ENCODE assay signal across 32 cellular contexts in the genomic region with DNA sequence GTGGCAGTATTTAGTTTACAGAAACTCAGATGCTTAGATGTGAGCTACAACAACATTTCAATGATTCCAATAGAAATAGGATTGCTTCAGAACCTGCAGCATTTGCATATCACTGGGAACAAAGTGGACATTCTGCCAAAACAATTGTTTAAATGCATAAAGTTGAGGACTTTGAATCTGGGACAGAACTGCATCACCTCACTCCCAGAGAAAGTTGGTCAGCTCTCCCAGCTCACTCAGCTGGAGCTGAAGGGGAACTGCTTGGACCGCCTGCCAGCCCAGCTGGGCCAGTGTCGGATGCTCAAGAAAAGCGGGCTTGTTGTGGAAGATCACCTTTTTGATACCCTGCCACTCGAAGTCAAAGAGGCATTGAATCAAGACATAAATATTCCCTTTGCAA. TPM values are rescaled to one million over a fixed set of nuclear protein-coding genes. Genes with fewer than 3 reads are reported as not detected.
DNase-seq lines count a peak whose midpoint lies in the region; FAIRE-seq and TF ChIP-seq lines count a peak whose summit lies in the region.
"Had no signal": no experiment of that assay in that cellular context is flagged by ENCODE, and none has a peak within 500 bp of the region (broad histone marks: within the 10 kb centered on the region; RNA-seq: fewer than 3 reads in every experiment).

No MANE protein-coding gene starts in this region.

- H3K4me3 ChIP-seq in PC-9 (no peak overlapping the region), dorsolateral prefrontal cortex (peak overlapping the region in 1 of 59 donors; percentile 4), liver (ENCODE audit: low read depth in 1 of 3, low read length in 3 of 3) (no peak overlapping the region)
- H3K4me3 ChIP-seq: left ventricle myocardium inferior, suprapubic skin had no signal

- H2AFZ ChIP-seq in PC-9: no peak overlapping the region

- H3F3A ChIP-seq in PC-9 (ENCODE audit: insufficient read depth, low read depth): peaks cover 23% of the 10 kb centered on the region; the same call in 1 of the 2 replicates

- H3K9me3 ChIP-seq in PC-9 (ENCODE audit: insufficient read depth, low read depth) (no peaks in the 10 kb centered on the region), liver (ENCODE audit: control insufficient read depth in 4 of 4, low read length in 3 of 4) (no peaks in the 10 kb centered on the region)
- H3K9me3 ChIP-seq: left ventricle myocardium inferior, neutrophil, suprapubic skin had no signal

- DNase-seq in PC-9 (no peak), dorsolateral prefrontal cortex (peak in 8 of 10 donors; percentile 29 to 64 (median 50)), superior temporal gyrus (ENCODE audit: extremely low spot score) (peak; percentile 67), NCI-H526 treated with DMSO at 0.1 percent for 48 hours (lab: John Stamatoyannopoulos, UW) (no peak), H54 (ENCODE audit: insufficient read length, low spot score) (no peak), cortex of kidney (lab: John Stamatoyannopoulos, UW) (no peak)
- DNase-seq: activated CD4-positive, alpha-beta memory T cell treated with anti-CD3 and anti-CD28 coated beads, Interleukin-2, amount 10 ng/mL, durations not matched to agents 7 days and 5 days; activated CD8-positive, alpha-beta memory T cell treated with anti-CD3 and anti-CD28 coated beads, Interleukin-2, amount 50 U/mL, for 4 hours; activated naive CD4-positive, alpha-beta T cell treated with Interleukin-2 at 50 U/mL for 16 hours; AML-193; brain microvascular endothelial cell; CD8-positive, alpha-beta T cell; DMS 273 treated with DMSO at 0.1 percent for 48 hours; effector CD4-positive, alpha-beta T cell; EL; KG1; left ventricle myocardium inferior; NCI-H1105 treated with DMSO at 0.1 percent for 48 hours; NCI-H187 treated with DMSO at 0.1 percent for 48 hours; NCI-H2171; NCI-H510A treated with DMSO at 0.1 percent for 48 hours; NK-92 treated with Interleukin-12 subunit alpha and Interleukin-12 subunit beta, amount 100 ng/mL, for 24 hours; stimulated activated CD4-positive, alpha-beta T cell treated with anti-CD3 and anti-CD28 coated beads, Interleukin-15, amount 100 ng/mL, for 24 hours; stimulated activated CD4-positive, alpha-beta T cell treated with anti-CD3 and anti-CD28 coated beads, Interleukin-4, amount 100 ng/mL, for 4 hours had no signal

- no peak for TF ChIP-seq CTCF in PC-9 (conservative IDR thresholded peaks at IDR 0.05)
- no peak for TF ChIP-seq CTCF in dorsolateral prefrontal cortex (IDR thresholded peaks at IDR 0.05 in 54 of 56, conservative IDR thresholded peaks at IDR 0.05 in 2 of 56; ENCODE audit: low read depth in 1 of 56, partially characterized antibody in 56 of 56)
- no peak for TF ChIP-seq CTCF in liver (IDR thresholded peaks at IDR 0.05; ENCODE audit: low read depth, low read length, missing input control)

- no peak for FAIRE-seq in H54 (lab: Jason Lieb, UNC)
- FAIRE-seq: GM18507, GM19239, H1, islet of Langerhans had no signal

- POLR2A ChIA-PET in PC-9 (lab: Charles Lee; ENCODE audit: unreplicated experiment): interaction anchor here (0.6 kb wide), 1 partner anchor 41 kb away, joined by 7 read pairs; no protein-coding TSS in a partner anchor

- 93% methylated on average over 4 of the region's 4 CpGs for WGBS in liver

- no peak for TF ChIP-seq RAD21 in liver (IDR thresholded peaks at IDR 0.05)

- no peaks in the 10 kb centered on the region; the same call in 1 of the 2 replicates for H3K9me2 ChIP-seq in PC-9 (ENCODE audit: insufficient read depth)

- no peak overlapping the region for H3K4me2 ChIP-seq in PC-9

- H3K27me3 ChIP-seq in PC-9 (ENCODE audit: insufficient read depth, low read depth) (no peaks in the 10 kb centered on the region), dorsolateral prefrontal cortex (no peaks in the 10 kb centered on the region), liver (ENCODE audit: control insufficient read depth in 4 of 4, insufficient read depth in 4 of 4, low read length in 3 of 4) (no peaks in the 10 kb centered on the region)
- H3K27me3 ChIP-seq: brain microvascular endothelial cell, neutrophil, suprapubic skin had no signal

- BruUV-seq in PC-9 (replicated peaks; lab: Mats Ljungman, UMichigan): TSS peak; percentile 10

- no peak for TF ChIP-seq POLR2A in H54 (IDR thresholded peaks at IDR 0.05; ENCODE audit: low read depth, low read length)

- H3K79me2 ChIP-seq in PC-9 (ENCODE audit: low read depth): peaks cover 20% of the 10 kb centered on the region

- H3K27ac ChIP-seq in PC-9 (no peak overlapping the region), dorsolateral prefrontal cortex (peak overlapping the region in 57 of 59 donors; percentile 1 to 97 (median 88)), liver (ENCODE audit: low read depth in 1 of 2, low read length in 2 of 2) (no peak overlapping the region)
- H3K27ac ChIP-seq: brain microvascular endothelial cell, epithelial cell of prostate, left ventricle myocardium inferior, neutrophil, suprapubic skin had no signal

- no peaks in the 10 kb centered on the region for H4K20me1 ChIP-seq in PC-9 (ENCODE audit: insufficient read depth)

- CTCF ChIA-PET in PC-9 (lab: Charles Lee): no interaction called here

- H3K9ac ChIP-seq in liver (ENCODE audit: low read depth in 1 of 2, low read length in 2 of 2): no peak overlapping the region

- peaks cover 63% of the 10 kb centered on the region for H3K36me3 ChIP-seq in PC-9 (ENCODE audit: low read depth)
- peaks cover 0 to 19% (median 9%) of the 10 kb centered on the region in 4 donors for H3K36me3 ChIP-seq in liver (ENCODE audit: control insufficient read depth in 4 of 4, insufficient read depth in 3 of 4, low read depth in 1 of 4, low read length in 3 of 4)
- H3K36me3 ChIP-seq: brain microvascular endothelial cell had no signal

- peaks cover 24% of the 10 kb centered on the region for H3K4me1 ChIP-seq in PC-9 (replicated peaks; ENCODE audit: insufficient read depth)
- H3K4me1 ChIP-seq in liver (ENCODE audit: control insufficient read depth in 4 of 4, insufficient read depth in 4 of 4, low read length in 3 of 4): no peaks in the 10 kb centered on the region
- H3K4me1 ChIP-seq: suprapubic skin had no signal

- intact Hi-C loops in PC-9 (cut with micrococcal nuclease; ENCODE audit: unreplicated experiment): no loop called here
- intact Hi-C loops in dorsolateral prefrontal cortex (cut with DNase I): loop anchor here (5.0 kb wide), 2 partner anchors 93 to 113 kb away; a partner anchor contains a TSS

TF ChIP-seq in liver, 16 proteins besides CTCF, POLR2A, EP300 and RAD21:
- peak; percentile 44 to 59 for TF ChIP-seq HNF4A (conservative IDR thresholded peaks at IDR 0.05)
- TF ChIP-seq, protein P1, sequence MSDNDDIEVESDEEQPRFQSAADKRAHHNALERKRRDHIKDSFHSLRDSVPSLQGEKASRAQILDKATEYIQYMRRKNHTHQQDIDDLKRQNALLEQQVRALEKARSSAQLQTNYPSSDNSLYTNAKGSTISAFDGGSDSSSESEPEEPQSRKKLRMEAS (IDR thresholded peaks at IDR 0.05): no peak

RNA-seq across cellular contexts. Expression of a gene that starts 59.7 kb away (rescaled TPM):
- 23.2 and 26.2 TPM in 2 replicates for total RNA-seq in PC-9 (2021)
- total RNA-seq in dorsolateral prefrontal cortex: 10 to 100 TPM; 23.0 to 50.7 (median 32.2) TPM
- 10 to 100 TPM; 11.6 to 14.6 TPM for total RNA-seq in liver
- 10 to 100 TPM in 1 of 2 donors, 1 to 10 TPM in 1; 6.5 to 10.2 TPM for polyA plus RNA-seq in liver

Comparison
In these comparisons a context has a peak if more than half of its experiments do, and no peak if none do; other contexts are left out.
1. DNase-seq: peak in dorsolateral prefrontal cortex (8 of 10) and superior temporal gyrus (single experiment); none in PC-9 (0 of 2), NCI-H526 treated with DMSO at 0.1 percent for 48 hours (single experiment), H54 (single experiment) and cortex of kidney (single experiment).
2. H3K27ac ChIP-seq: peak in dorsolateral prefrontal cortex (57 of 59); none in PC-9 (single experiment) and liver (0 of 2).